In the genomic region with DNA sequence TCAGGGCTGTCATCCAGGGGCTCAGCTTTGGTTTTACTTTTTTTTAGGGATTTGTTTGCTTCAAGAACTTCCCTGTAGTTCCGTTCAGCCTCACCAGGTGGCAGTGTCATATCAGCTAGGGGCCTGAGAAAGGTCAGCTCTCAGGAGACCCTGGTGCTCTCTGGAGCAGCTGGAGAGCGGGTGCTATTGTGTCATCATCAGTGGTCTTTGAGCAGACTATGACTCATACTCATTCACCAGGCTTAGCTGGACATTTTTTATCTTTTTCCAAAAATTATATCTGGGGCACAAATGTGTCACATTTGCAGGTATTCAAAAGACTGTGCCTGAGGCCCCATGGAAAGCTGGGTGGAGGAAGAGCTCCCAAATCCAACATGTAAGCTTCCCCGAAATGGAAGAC, we compare ENCODE assay signal across 8 cellular contexts.
A peak's percentile ranks its signal among the peaks of the same experiment; 100 is the strongest.
DNase-seq lines count a peak whose midpoint lies in the region; ATAC-seq lines count a peak whose summit lies in the region.

No MANE protein-coding gene starts in this region.

- H3K4me3 Mint-ChIP-seq in stimulated activated memory B cell treated with anti-CD40 and anti-IgM and Interleukin-4, amounts not matched to agents 10 μg/mL and 1 μg/mL and 100 μg/mL, for 72 hours: no peak overlapping the region

- DNase-seq in AG08396 (ENCODE audit: low spot score): peak; percentile 65
- peak; percentile 73 for DNase-seq in GM03348 (ENCODE audit: low spot score)
- peak; percentile 57 for DNase-seq in NCI-H1092 treated with DMSO at 0.1 percent for 48 hours (lab: John Stamatoyannopoulos, UW)
- DNase-seq in SW 1271 (lab: John Stamatoyannopoulos, UW): peak; percentile 39 to 64
- peak; percentile 74 for DNase-seq in fibroblast of the conjunctiva (ENCODE audit: low read depth)
- DNase-seq in posterior cingulate gyrus: peak in 9 of 10 donors; percentile 32 to 95 (median 78)

- H3K27me3 Mint-ChIP-seq in stimulated activated memory B cell treated with anti-CD40 and anti-IgM and Interleukin-4, amounts not matched to agents 10 μg/mL and 1 μg/mL and 100 μg/mL, for 72 hours: no peaks in the 10 kb centered on the region

- intact Hi-C loops in posterior cingulate gyrus (cut with DNase I): loop anchor here (1.0 kb wide), 1 partner anchor 84 kb away; no protein-coding TSS in a partner anchor

- no peaks in the 10 kb centered on the region for H3K4me1 Mint-ChIP-seq in stimulated activated memory B cell treated with anti-CD40 and anti-IgM and Interleukin-4, amounts not matched to agents 10 μg/mL and 1 μg/mL and 100 μg/mL, for 72 hours

- peaks cover 16% of the 10 kb centered on the region for H3K9me3 Mint-ChIP-seq in stimulated activated memory B cell treated with anti-CD40 and anti-IgM and Interleukin-4, amounts not matched to agents 10 μg/mL and 1 μg/mL and 100 μg/mL, for 72 hours

- peaks cover 20% of the 10 kb centered on the region for H3K36me3 Mint-ChIP-seq in stimulated activated memory B cell treated with anti-CD40 and anti-IgM and Interleukin-4, amounts not matched to agents 10 μg/mL and 1 μg/mL and 100 μg/mL, for 72 hours

- H3K27ac Mint-ChIP-seq in stimulated activated memory B cell treated with anti-CD40 and anti-IgM and Interleukin-4, amounts not matched to agents 10 μg/mL and 1 μg/mL and 100 μg/mL, for 72 hours: no peak overlapping the region

- ATAC-seq in HG03354 (IDR thresholded peaks at IDR 0.05; ENCODE audit: poor library complexity, severe bottlenecking, unreplicated experiment): no peak
- ATAC-seq in stimulated activated memory B cell treated with anti-CD40 and anti-IgM and Interleukin-4, amounts not matched to agents 10 μg/mL and 1 μg/mL and 100 μg/mL, for 72 hours: no peak
